ENCODE assay signal across 14 cellular contexts in genomic region chr21:37878946-37879660, GRCh38. TPM values are rescaled to one million over a fixed set of nuclear protein-coding genes. Genes with fewer than 3 reads are reported as not detected.
DNase-seq lines count a peak whose midpoint lies in the region; ATAC-seq, FAIRE-seq and TF ChIP-seq lines count a peak whose summit lies in the region.
"Had no signal": no experiment of that assay in that cellular context is flagged by ENCODE, and none has a peak within 500 bp of the region (broad histone marks: within the 10 kb centered on the region; RNA-seq: fewer than 3 reads in every experiment).

No MANE protein-coding gene starts in this region.

- no peaks in the 10 kb centered on the region for H3K4me1 ChIP-seq in HepG2 (ENCODE audit: insufficient read depth, low read length)
- H3K4me1 ChIP-seq in right lobe of liver: no peaks in the 10 kb centered on the region

- no TSS peak for BruUV-seq in HepG2 (replicated peaks; lab: Mats Ljungman, UMichigan)

- FAIRE-seq in HepG2 (lab: Jason Lieb, UNC): no peak
- no peak for FAIRE-seq in urothelium cell line (lab: Jason Lieb, UNC)

- no peak overlapping the region for H3K4me3 ChIP-seq in HepG2 (replicated peaks in 1 of 3; ENCODE audit: insufficient read depth in 1 of 3, low read depth in 2 of 3, low read length in 3 of 3)
- H3K4me3 ChIP-seq in right lobe of liver: no peak overlapping the region
- no peak overlapping the region for H3K4me3 ChIP-seq in epithelial cell of esophagus (ENCODE audit: low read length)
- H3K4me3 ChIP-seq: cardiac muscle cell had no signal

- in situ Hi-C loops in HepG2 (cut with HindIII; ENCODE audit: extremely low pct_ligation_motif_present, low pct_unique_long_range_greater_than_20kb): no loop called here

- no peaks in the 10 kb centered on the region for H3K79me2 ChIP-seq in HepG2 (ENCODE audit: insufficient read depth, low read length)

- no peaks in the 10 kb centered on the region for H3K36me3 ChIP-seq in HepG2 (replicated peaks in 1 of 2; ENCODE audit: control insufficient read depth in 1 of 2, insufficient read depth in 2 of 2, low read length in 2 of 2)
- H3K36me3 ChIP-seq in right lobe of liver: no peaks in the 10 kb centered on the region
- H3K36me3 ChIP-seq: cardiac muscle cell had no signal

- no peak for DNase-seq in HepG2 (ENCODE audit: low spot score)
- DNase-seq in right lobe of liver: no peak
- peak; percentile 69 to 82 for DNase-seq in NCI-H524 (lab: John Stamatoyannopoulos, UW)
- peak; percentile 99 for DNase-seq in epithelial cell of esophagus (ENCODE audit: low read depth)
- peak; percentile 43 for DNase-seq in urothelium cell line (ENCODE audit: low spot score)
- DNase-seq in GM10248 (ENCODE audit: extremely low spot score): no peak
- DNase-seq in activated CD8-positive, alpha-beta memory T cell treated with anti-CD3 and anti-CD28 coated beads, Interleukin-2, amount 50 U/mL, for 48 hours: no peak
- DNase-seq: activated T-cell treated with anti-CD3 and anti-CD28 coated beads for 4 hours, NCI-H2227 treated with DMSO at 0.1 percent for 48 hours, right cardiac atrium, T-helper 17 cell had no signal

- no peak overlapping the region for H2AFZ ChIP-seq in HepG2 (ENCODE audit: low read length)

- H3K9me3 ChIP-seq in HepG2 (ENCODE audit: low read length) (no peaks in the 10 kb centered on the region), right lobe of liver (no peaks in the 10 kb centered on the region)

- no peak overlapping the region for H3K9ac ChIP-seq in HepG2 (ENCODE audit: insufficient read depth, low read depth, low read length)

- H3K27ac ChIP-seq in HepG2 (ENCODE audit: extremely low read length, insufficient read depth, low read length) (no peak overlapping the region), right lobe of liver (no peak overlapping the region)
- H3K27ac ChIP-seq: cardiac muscle cell had no signal

- TF ChIP-seq POLR2A in HepG2 (IDR thresholded peaks at IDR 0.05; ENCODE audit: insufficient read depth in 1 of 2, low read depth in 2 of 2, low read length in 2 of 2): no peak
- TF ChIP-seq POLR2A in right lobe of liver (IDR thresholded peaks at IDR 0.05): no peak

- TF ChIP-seq CTCF in HepG2 (CRISPR knock-in tag; IDR thresholded peaks at IDR 0.05): no peak
- no peak for TF ChIP-seq CTCF in right lobe of liver (IDR thresholded peaks at IDR 0.05)
- no peak for TF ChIP-seq CTCF in epithelial cell of esophagus (IDR thresholded peaks at IDR 0.05; ENCODE audit: insufficient read depth, low read depth, low read length, missing control alignments)
- TF ChIP-seq CTCF in GM10248 (IDR thresholded peaks at IDR 0.05; ENCODE audit: control extremely low read depth, extremely low read depth, low read depth, missing control alignments): no peak

- no peak for ATAC-seq in HepG2
- ATAC-seq in right lobe of liver: no peak
- ATAC-seq in HG03442 (IDR thresholded peaks at IDR 0.05; ENCODE audit: unreplicated experiment): no peak
- ATAC-seq: T-helper 17 cell had no signal

- under 1% methylated on average over 7 of the region's 7 CpGs for WGBS in HepG2 (ENCODE audit: low lambda C conversion rate)
- WGBS in right lobe of liver (ENCODE audit: insufficient coverage, low coverage, low lambda C conversion rate, missing lambda C conversion rate): 45% methylated on average over 7 of the region's 7 CpGs

- intact Hi-C loops in HepG2 (cut with micrococcal nuclease; ENCODE audit: unreplicated experiment): no loop called here
- intact Hi-C loops in right lobe of liver (cut with DNase I): no loop called here

- no peaks in the 10 kb centered on the region for H4K20me1 ChIP-seq in HepG2 (ENCODE audit: insufficient read depth, low read length)

- POLR2A ChIA-PET in HepG2 (lab: Yijun Ruan, JAX) (no interaction called here), GM10248 (lab: Yijun Ruan, JAX) (no interaction called here)

- H3K27me3 ChIP-seq in HepG2 (ENCODE audit: control insufficient read depth in 1 of 2, insufficient read depth in 2 of 2, low read length in 2 of 2) (no peaks in the 10 kb centered on the region; a peak in 1 of 5 replicates), right lobe of liver (no peaks in the 10 kb centered on the region)
- H3K27me3 ChIP-seq: cardiac muscle cell had no signal

- no peak overlapping the region for H3K4me2 ChIP-seq in HepG2 (ENCODE audit: low read depth, low read length)

- CTCF ChIA-PET in HepG2 (lab: Yijun Ruan, JAX; ENCODE audit: low intra/inter-chr PET ratio, low total read pairs): no interaction called here
- CTCF ChIA-PET in GM10248 (lab: Yijun Ruan, JAX): interaction anchor here (2.3 kb wide), 1 partner anchor 10 kb away, joined by 11 read pairs; no protein-coding TSS in a partner anchor

- no peak for TF ChIP-seq RAD21 in HepG2 (CRISPR knock-in tag; IDR thresholded peaks at IDR 0.05)

- TF ChIP-seq EP300 in HepG2 (IDR thresholded peaks at IDR 0.05; ENCODE audit: low read depth in 2 of 2, low read length in 2 of 2): no peak
- TF ChIP-seq EP300 in HepG2 (CRISPR knock-in tag; IDR thresholded peaks at IDR 0.05; ENCODE audit: borderline replicate concordance): no peak

TF ChIP-seq in HepG2, 621 proteins besides CTCF, POLR2A, EP300 and RAD21:
- TF ChIP-seq MBD4 (IDR thresholded peaks at IDR 0.05; ENCODE audit: borderline replicate concordance, low read length): no peak
- TF ChIP-seq LCORL (IDR thresholded peaks at IDR 0.05): 0 out of 2 replicates have a peak, but pooled peaks have one; percentile 79
- no peak for TF ChIP-seq LCORL (CRISPR knock-in tag; IDR thresholded peaks at IDR 0.05)

RNA-seq across cellular contexts. Expression of gene KCNJ6, which starts 37.2 kb away (rescaled TPM):
- not detected in 2 replicates for total RNA-seq in HepG2 (2016; rRNA removed; fragmentation: Illumina TruSeq; extraction: Trizol)
- not detected in 2 replicates for total RNA-seq in HepG2 (2016; cell fraction: cytosol; rRNA removed; fragmentation: Illumina TruSeq; extraction: Trizol; ENCODE audit: low read depth)
- not detected in 2 replicates for total RNA-seq in HepG2 (2016; cell fraction: insoluble cytoplasmic fraction; rRNA removed; fragmentation: Illumina TruSeq; extraction: Trizol)
- not detected in 2 replicates for total RNA-seq in HepG2 (2016; cell fraction: membrane; rRNA removed; fragmentation: Illumina TruSeq; extraction: Trizol)
- not detected in 2 replicates for total RNA-seq in HepG2 (2016; cell fraction: nucleus; rRNA removed; fragmentation: Illumina TruSeq; extraction: Trizol)
- not detected in 2 replicates for polyA plus RNA-seq in HepG2 (2011; rRNA removed)
- not detected in 2 replicates for polyA plus RNA-seq in HepG2 (2011; cell fraction: cytosol; rRNA removed)
- not detected in 2 replicates for polyA plus RNA-seq in HepG2 (2011; cell fraction: nucleus; rRNA removed)
- not detected in 2 replicates for polyA plus RNA-seq in HepG2 (2012)
- not detected in 2 replicates for polyA plus RNA-seq in HepG2 (2016; cell fraction: cytosol; fragmentation: Illumina TruSeq; extraction: Trizol; ENCODE audit: low read depth)
- not detected in 2 replicates for polyA plus RNA-seq in HepG2 (2016; cell fraction: insoluble cytoplasmic fraction; fragmentation: Illumina TruSeq; extraction: Trizol; ENCODE audit: low read depth)
- not detected in 2 replicates for polyA plus RNA-seq in HepG2 (2016; cell fraction: membrane; fragmentation: Illumina TruSeq; extraction: Trizol; ENCODE audit: low read depth)
- polyA plus RNA-seq in HepG2 (2016; cell fraction: nucleus; fragmentation: Illumina TruSeq; extraction: Trizol; ENCODE audit: insufficient read depth, low read depth): not detected in 2 replicates
- not detected in 2 replicates for polyA minus RNA-seq in HepG2 (2011; rRNA and poly(A)+ RNA removed; ENCODE audit: low replicate concordance)
- polyA minus RNA-seq in HepG2 (2011; cell fraction: cytosol; rRNA and poly(A)+ RNA removed): not detected in 2 replicates
- not detected in 2 replicates for polyA minus RNA-seq in HepG2 (2011; cell fraction: nucleus; rRNA and poly(A)+ RNA removed)
- under 1 TPM in 2 of 6 experiments, not detected in 4; under 0.01 to 0.12 TPM for total RNA-seq in right lobe of liver
- total RNA-seq: cardiac muscle cell, T-helper 17 cell, ureter had no signal
- polyA plus RNA-seq: cardiac muscle cell, right cardiac atrium had no signal

Comparison
In these comparisons a context has a peak if more than half of its experiments do, and no peak if none do; other contexts are left out.
1. DNase-seq: peak in NCI-H524 (2 of 2), epithelial cell of esophagus (single experiment) and urothelium cell line (single experiment); none in HepG2 (single experiment), right lobe of liver (0 of 3), GM10248 (single experiment) and activated CD8-positive, alpha-beta memory T cell treated with anti-CD3 and anti-CD28 coated beads, Interleukin-2, amount 50 U/mL, for 48 hours (single experiment).